Comparison of ENCODE assay signal across 1 cellular context in genomic region chr6:35342258-35343091, GRCh38.
TF ChIP-seq lines count a peak whose summit lies in the region.

PPARD (plus strand) TSS chr6:35342558; CDS start chr6:35411088, 68,530 bp downstream.

TF ChIP-seq in K562, 482 proteins besides CTCF, POLR2A, EP300 and RAD21 (continued from another document and continues in another):
- TF ChIP-seq, protein P1, sequence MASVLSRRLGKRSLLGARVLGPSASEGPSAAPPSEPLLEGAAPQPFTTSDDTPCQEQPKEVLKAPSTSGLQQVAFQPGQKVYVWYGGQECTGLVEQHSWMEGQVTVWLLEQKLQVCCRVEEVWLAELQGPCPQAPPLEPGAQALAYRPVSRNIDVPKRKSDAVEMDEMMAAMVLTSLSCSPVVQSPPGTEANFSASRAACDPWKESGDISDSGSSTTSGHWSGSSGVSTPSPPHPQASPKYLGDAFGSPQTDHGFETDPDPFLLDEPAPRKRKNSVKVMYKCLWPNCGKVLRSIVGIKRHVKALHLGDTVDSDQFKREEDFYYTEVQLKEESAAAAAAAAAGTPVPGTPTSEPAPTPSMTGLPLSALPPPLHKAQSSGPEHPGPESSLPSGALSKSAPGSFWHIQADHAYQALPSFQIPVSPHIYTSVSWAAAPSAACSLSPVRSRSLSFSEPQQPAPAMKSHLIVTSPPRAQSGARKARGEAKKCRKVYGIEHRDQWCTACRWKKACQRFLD (CRISPR knock-in tag; IDR thresholded peaks at IDR 0.05): no peak
- TF ChIP-seq, protein P2, sequence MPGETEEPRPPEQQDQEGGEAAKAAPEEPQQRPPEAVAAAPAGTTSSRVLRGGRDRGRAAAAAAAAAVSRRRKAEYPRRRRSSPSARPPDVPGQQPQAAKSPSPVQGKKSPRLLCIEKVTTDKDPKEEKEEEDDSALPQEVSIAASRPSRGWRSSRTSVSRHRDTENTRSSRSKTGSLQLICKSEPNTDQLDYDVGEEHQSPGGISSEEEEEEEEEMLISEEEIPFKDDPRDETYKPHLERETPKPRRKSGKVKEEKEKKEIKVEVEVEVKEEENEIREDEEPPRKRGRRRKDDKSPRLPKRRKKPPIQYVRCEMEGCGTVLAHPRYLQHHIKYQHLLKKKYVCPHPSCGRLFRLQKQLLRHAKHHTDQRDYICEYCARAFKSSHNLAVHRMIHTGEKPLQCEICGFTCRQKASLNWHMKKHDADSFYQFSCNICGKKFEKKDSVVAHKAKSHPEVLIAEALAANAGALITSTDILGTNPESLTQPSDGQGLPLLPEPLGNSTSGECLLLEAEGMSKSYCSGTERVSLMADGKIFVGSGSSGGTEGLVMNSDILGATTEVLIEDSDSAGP (CRISPR knock-in tag; IDR thresholded peaks at IDR 0.05): peak; percentile 68; the same call in 1 of the 2 replicates
- TF ChIP-seq ZNF224 (CRISPR knock-in tag; IDR thresholded peaks at IDR 0.05) (no peak), TAL1 (IDR thresholded peaks at IDR 0.05) (no peak; the same call in 1 of the 2 replicates), TRIM28 (IDR thresholded peaks at IDR 0.05) (no peak), JUND (IDR thresholded peaks at IDR 0.05; ENCODE audit: borderline replicate concordance, low read depth, low read length) (peak; percentile 78; the same call in 1 of the 2 replicates), JUND (tag; IDR thresholded peaks at IDR 0.05; ENCODE audit: borderline replicate concordance, low read depth, low read length) (no peak; the same call in 2 of the 3 replicates), DNMT1 (IDR thresholded peaks at IDR 0.05) (no peak), ETV6 (IDR thresholded peaks at IDR 0.05; ENCODE audit: borderline replicate concordance in 1 of 2, low read depth in 2 of 2, low read length in 1 of 2) (0 out of 4 replicates have a peak, but pooled peaks of 1 of the 2 experiments have one; percentile 15), ETV6 (CRISPR knock-in tag; IDR thresholded peaks at IDR 0.05; ENCODE audit: borderline replicate concordance) (no peak), RAD51 (IDR thresholded peaks at IDR 0.05; ENCODE audit: borderline replicate concordance, low read depth) (no peak), GATAD2B (IDR thresholded peaks at IDR 0.05; ENCODE audit: borderline replicate concordance) (no peak), ARID4B (CRISPR knock-in tag; IDR thresholded peaks at IDR 0.05) (peak; percentile 71), MTA1 (IDR thresholded peaks at IDR 0.05; ENCODE audit: borderline replicate concordance) (no peak), KAT2B (IDR thresholded peaks at IDR 0.05; ENCODE audit: low read depth, low read length) (no peak), ZNF354B (CRISPR knock-in tag; IDR thresholded peaks at IDR 0.05) (no peak), ZNF668 (CRISPR knock-in tag; IDR thresholded peaks at IDR 0.05) (no peak), TRIM25 (IDR thresholded peaks at IDR 0.05; ENCODE audit: borderline replicate concordance) (no peak), ZNF212 (CRISPR knock-in tag; IDR thresholded peaks at IDR 0.05) (no peak), MEF2A (IDR thresholded peaks at IDR 0.05; ENCODE audit: control insufficient read depth, low read depth, low read length) (peak; percentile 19; the same call in 1 of the 2 replicates), SMAD2 (IDR thresholded peaks at IDR 0.05; ENCODE audit: low read depth, low read length) (no peak), HNRNPH1 (optimal IDR thresholded peaks at IDR 0.05; ENCODE audit: low read depth, low read length) (no peak), ARNT (IDR thresholded peaks at IDR 0.05) (no peak), SLC30A9 (CRISPR knock-in tag; IDR thresholded peaks at IDR 0.05) (no peak), XRCC4 (IDR thresholded peaks at IDR 0.05; ENCODE audit: extremely low read depth, insufficient read depth, insufficient read length) (no peak), PHF8 (IDR thresholded peaks at IDR 0.05; ENCODE audit: borderline replicate concordance, low read length) (peak; percentile 77; the same call in 1 of the 2 replicates), ZNF764 (CRISPR knock-in tag; IDR thresholded peaks at IDR 0.05; ENCODE audit: low read depth) (no peak), TBL1XR1 (IDR thresholded peaks at IDR 0.05; ENCODE audit: low read length in 2 of 2) (peak; percentile 30 to 63; a peak in 2 of 4 replicates), KLF6 (CRISPR knock-in tag; IDR thresholded peaks at IDR 0.05; ENCODE audit: borderline replicate concordance) (no peak), ZNF436 (CRISPR knock-in tag; IDR thresholded peaks at IDR 0.05) (no peak), RBM15 (IDR thresholded peaks at IDR 0.05; ENCODE audit: insufficient read depth, low read length) (no peak)
- TF ChIP-seq, protein P3, sequence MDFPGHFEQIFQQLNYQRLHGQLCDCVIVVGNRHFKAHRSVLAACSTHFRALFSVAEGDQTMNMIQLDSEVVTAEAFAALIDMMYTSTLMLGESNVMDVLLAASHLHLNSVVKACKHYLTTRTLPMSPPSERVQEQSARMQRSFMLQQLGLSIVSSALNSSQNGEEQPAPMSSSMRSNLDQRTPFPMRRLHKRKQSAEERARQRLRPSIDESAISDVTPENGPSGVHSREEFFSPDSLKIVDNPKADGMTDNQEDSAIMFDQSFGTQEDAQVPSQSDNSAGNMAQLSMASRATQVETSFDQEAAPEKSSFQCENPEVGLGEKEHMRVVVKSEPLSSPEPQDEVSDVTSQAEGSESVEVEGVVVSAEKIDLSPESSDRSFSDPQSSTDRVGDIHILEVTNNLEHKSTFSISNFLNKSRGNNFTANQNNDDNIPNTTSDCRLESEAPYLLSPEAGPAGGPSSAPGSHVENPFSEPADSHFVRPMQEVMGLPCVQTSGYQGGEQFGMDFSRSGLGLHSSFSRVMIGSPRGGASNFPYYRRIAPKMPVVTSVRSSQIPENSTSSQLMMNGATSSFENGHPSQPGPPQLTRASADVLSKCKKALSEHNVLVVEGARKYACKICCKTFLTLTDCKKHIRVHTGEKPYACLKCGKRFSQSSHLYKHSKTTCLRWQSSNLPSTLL (IDR thresholded peaks at IDR 0.05): no peak
- TF ChIP-seq, protein P4, sequence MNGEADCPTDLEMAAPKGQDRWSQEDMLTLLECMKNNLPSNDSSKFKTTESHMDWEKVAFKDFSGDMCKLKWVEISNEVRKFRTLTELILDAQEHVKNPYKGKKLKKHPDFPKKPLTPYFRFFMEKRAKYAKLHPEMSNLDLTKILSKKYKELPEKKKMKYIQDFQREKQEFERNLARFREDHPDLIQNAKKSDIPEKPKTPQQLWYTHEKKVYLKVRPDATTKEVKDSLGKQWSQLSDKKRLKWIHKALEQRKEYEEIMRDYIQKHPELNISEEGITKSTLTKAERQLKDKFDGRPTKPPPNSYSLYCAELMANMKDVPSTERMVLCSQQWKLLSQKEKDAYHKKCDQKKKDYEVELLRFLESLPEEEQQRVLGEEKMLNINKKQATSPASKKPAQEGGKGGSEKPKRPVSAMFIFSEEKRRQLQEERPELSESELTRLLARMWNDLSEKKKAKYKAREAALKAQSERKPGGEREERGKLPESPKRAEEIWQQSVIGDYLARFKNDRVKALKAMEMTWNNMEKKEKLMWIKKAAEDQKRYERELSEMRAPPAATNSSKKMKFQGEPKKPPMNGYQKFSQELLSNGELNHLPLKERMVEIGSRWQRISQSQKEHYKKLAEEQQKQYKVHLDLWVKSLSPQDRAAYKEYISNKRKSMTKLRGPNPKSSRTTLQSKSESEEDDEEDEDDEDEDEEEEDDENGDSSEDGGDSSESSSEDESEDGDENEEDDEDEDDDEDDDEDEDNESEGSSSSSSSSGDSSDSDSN (IDR thresholded peaks at IDR 0.05; ENCODE audit: borderline replicate concordance in 1 of 2, low read depth in 2 of 2, low read length in 2 of 2): no peak; a peak in 1 of 4 replicates
- TF ChIP-seq, protein P5, sequence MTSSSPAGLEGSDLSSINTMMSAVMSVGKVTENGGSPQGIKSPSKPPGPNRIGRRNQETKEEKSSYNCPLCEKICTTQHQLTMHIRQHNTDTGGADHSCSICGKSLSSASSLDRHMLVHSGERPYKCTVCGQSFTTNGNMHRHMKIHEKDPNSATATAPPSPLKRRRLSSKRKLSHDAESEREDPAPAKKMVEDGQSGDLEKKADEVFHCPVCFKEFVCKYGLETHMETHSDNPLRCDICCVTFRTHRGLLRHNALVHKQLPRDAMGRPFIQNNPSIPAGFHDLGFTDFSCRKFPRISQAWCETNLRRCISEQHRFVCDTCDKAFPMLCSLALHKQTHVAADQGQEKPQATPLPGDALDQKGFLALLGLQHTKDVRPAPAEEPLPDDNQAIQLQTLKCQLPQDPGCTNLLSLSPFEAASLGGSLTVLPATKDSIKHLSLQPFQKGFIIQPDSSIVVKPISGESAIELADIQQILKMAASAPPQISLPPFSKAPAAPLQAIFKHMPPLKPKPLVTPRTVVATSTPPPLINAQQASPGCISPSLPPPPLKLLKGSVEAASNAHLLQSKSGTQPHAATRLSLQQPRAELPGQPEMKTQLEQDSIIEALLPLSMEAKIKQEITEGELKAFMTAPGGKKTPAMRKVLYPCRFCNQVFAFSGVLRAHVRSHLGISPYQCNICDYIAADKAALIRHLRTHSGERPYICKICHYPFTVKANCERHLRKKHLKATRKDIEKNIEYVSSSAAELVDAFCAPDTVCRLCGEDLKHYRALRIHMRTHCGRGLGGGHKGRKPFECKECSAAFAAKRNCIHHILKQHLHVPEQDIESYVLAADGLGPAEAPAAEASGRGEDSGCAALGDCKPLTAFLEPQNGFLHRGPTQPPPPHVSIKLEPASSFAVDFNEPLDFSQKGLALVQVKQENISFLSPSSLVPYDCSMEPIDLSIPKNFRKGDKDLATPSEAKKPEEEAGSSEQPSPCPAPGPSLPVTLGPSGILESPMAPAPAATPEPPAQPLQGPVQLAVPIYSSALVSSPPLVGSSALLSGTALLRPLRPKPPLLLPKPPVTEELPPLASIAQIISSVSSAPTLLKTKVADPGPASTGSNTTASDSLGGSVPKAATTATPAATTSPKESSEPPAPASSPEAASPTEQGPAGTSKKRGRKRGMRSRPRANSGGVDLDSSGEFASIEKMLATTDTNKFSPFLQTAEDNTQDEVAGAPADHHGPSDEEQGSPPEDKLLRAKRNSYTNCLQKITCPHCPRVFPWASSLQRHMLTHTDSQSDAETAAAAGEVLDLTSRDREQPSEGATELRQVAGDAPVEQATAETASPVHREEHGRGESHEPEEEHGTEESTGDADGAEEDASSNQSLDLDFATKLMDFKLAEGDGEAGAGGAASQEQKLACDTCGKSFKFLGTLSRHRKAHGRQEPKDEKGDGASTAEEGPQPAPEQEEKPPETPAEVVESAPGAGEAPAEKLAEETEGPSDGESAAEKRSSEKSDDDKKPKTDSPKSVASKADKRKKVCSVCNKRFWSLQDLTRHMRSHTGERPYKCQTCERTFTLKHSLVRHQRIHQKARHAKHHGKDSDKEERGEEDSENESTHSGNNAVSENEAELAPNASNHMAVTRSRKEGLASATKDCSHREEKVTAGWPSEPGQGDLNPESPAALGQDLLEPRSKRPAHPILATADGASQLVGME (CRISPR knock-in tag; IDR thresholded peaks at IDR 0.05): no peak
- TF ChIP-seq, protein P6, sequence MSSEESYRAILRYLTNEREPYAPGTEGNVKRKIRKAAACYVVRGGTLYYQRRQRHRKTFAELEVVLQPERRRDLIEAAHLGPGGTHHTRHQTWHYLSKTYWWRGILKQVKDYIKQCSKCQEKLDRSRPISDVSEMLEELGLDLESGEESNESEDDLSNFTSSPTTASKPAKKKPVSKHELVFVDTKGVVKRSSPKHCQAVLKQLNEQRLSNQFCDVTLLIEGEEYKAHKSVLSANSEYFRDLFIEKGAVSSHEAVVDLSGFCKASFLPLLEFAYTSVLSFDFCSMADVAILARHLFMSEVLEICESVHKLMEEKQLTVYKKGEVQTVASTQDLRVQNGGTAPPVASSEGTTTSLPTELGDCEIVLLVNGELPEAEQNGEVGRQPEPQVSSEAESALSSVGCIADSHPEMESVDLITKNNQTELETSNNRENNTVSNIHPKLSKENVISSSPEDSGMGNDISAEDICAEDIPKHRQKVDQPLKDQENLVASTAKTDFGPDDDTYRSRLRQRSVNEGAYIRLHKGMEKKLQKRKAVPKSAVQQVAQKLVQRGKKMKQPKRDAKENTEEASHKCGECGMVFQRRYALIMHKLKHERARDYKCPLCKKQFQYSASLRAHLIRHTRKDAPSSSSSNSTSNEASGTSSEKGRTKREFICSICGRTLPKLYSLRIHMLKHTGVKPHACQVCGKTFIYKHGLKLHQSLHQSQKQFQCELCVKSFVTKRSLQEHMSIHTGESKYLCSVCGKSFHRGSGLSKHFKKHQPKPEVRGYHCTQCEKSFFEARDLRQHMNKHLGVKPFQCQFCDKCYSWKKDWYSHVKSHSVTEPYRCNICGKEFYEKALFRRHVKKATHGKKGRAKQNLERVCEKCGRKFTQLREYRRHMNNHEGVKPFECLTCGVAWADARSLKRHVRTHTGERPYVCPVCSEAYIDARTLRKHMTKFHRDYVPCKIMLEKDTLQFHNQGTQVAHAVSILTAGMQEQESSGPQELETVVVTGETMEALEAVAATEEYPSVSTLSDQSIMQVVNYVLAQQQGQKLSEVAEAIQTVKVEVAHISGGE (CRISPR knock-in tag; IDR thresholded peaks at IDR 0.05): no peak
